9 cellular contexts compared by ENCODE assay signal in the genomic region with DNA sequence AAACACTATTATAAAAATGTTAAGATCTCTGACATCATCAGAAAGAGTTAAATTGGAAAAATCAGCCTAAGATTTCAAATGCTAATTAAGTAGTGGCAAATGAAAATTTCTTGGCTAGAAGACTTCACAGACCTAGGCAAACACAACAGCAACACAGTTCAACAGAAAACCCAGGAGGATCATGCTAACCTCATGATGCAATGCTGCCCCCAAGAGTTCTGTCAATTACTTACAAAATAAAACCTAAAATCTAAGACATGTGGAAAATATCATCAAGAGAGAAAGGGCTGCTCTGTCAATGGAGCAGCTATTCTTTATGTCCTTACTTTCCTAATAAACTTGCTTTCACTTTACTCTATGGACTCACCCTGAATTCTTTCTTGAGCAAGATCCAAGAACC. TPM values are rescaled to one million over a fixed set of nuclear protein-coding genes. Genes with fewer than 3 reads are reported as not detected.
DNase-seq lines count a peak whose midpoint lies in the region; ATAC-seq and TF ChIP-seq lines count a peak whose summit lies in the region.
"Had no signal": no experiment of that assay in that cellular context is flagged by ENCODE, and none has a peak within 500 bp of the region (broad histone marks: within the 10 kb centered on the region; RNA-seq: fewer than 3 reads in every experiment).

No MANE protein-coding gene starts in this region.

- H3K4me3 ChIP-seq in DND-41 (ENCODE audit: low read depth in 1 of 2, low read length in 2 of 2): no peak overlapping the region

- H3K9me3 ChIP-seq in DND-41 (ENCODE audit: insufficient read depth, low read length, severe bottlenecking): no peaks in the 10 kb centered on the region
- H3K9me3 ChIP-seq: neutrophil had no signal

- no peaks in the 10 kb centered on the region for H3K27me3 ChIP-seq in DND-41 (ENCODE audit: insufficient read depth, low read length, poor library complexity)
- H3K27me3 ChIP-seq: neutrophil had no signal

- TF ChIP-seq CTCF in DND-41 (IDR thresholded peaks at IDR 0.05; ENCODE audit: borderline replicate concordance, extremely low read depth, low read length, poor library complexity, severe bottlenecking): peak; percentile 26

- no peak overlapping the region for H2AFZ ChIP-seq in DND-41 (ENCODE audit: low read depth, low read length)

- DNase-seq in DND-41: no peak
- DNase-seq in HPDE6-E6E7 (ENCODE audit: extremely low spot score): peak; percentile 34
- peak; percentile 3 for DNase-seq in T follicular helper cell (ENCODE audit: low read depth)
- DNase-seq in fibroblast of gingiva (ENCODE audit: low read depth): peak; percentile 55
- peak; percentile 52 for DNase-seq in renal cortical epithelial cell (ENCODE audit: low read depth)
- DNase-seq in SKM-1 treated with dmso at 0.1 percent for 144 hours (lab: John Stamatoyannopoulos, UW; ENCODE audit: unreplicated experiment): no peak

- H3K79me2 ChIP-seq in DND-41 (ENCODE audit: insufficient read depth, low read length): no peaks in the 10 kb centered on the region

- no peaks in the 10 kb centered on the region for H4K20me1 ChIP-seq in DND-41 (ENCODE audit: insufficient read depth, low read length)

- ATAC-seq in DND-41 (ENCODE audit: insufficient read depth, low read depth): peak; percentile 40; the same call in 1 of the 3 replicates
- ATAC-seq in HG03342 (IDR thresholded peaks at IDR 0.05; ENCODE audit: unreplicated experiment): no peak
- no peak for ATAC-seq in GM21360 (IDR thresholded peaks at IDR 0.05; ENCODE audit: unreplicated experiment)

- H3K4me2 ChIP-seq in DND-41 (ENCODE audit: insufficient read depth, low read length): no peak overlapping the region

- peaks cover 10% of the 10 kb centered on the region for H3K36me3 ChIP-seq in DND-41 (ENCODE audit: insufficient read depth, low read length)
- H3K36me3 ChIP-seq: neutrophil had no signal

- H3K4me1 ChIP-seq in DND-41 (ENCODE audit: insufficient read depth, low read length): no peaks in the 10 kb centered on the region

- no peak overlapping the region for H3K27ac ChIP-seq in DND-41 (ENCODE audit: low read length)
- H3K27ac ChIP-seq: neutrophil had no signal

- H3K9ac ChIP-seq in DND-41 (ENCODE audit: low read depth, low read length): no peak overlapping the region

RNA-seq across cellular contexts. Expression of gene S100G, which starts 21.0 kb away (rescaled TPM):
- not detected in 2 replicates for total RNA-seq in renal cortical epithelial cell

RNA-seq across cellular contexts. Expression of gene CTPS2, which starts 41.5 kb away (rescaled TPM):
- total RNA-seq in renal cortical epithelial cell: 20.7 and 25.3 TPM in 2 replicates

RNA-seq across cellular contexts. Expression of gene SYAP1, which starts 48.4 kb away (rescaled TPM):
- 43.6 and 78.5 TPM in 2 replicates for total RNA-seq in renal cortical epithelial cell

Comparison
In these comparisons a context has a peak if more than half of its experiments do, and no peak if none do; other contexts are left out.
1. DNase-seq: peak in HPDE6-E6E7 (single experiment), T follicular helper cell (single experiment), fibroblast of gingiva (single experiment) and renal cortical epithelial cell (single experiment); none in DND-41 (single experiment) and SKM-1 treated with dmso at 0.1 percent for 144 hours (single experiment).